In genomic region chr12:106914796-106915634, GRCh38 we compare ENCODE assay signal across 1 cellular context.
TF ChIP-seq lines count a peak whose summit lies in the region.

No MANE protein-coding gene starts in this region.

TF ChIP-seq in K562, 482 proteins besides CTCF, POLR2A, EP300 and RAD21 (continued from another document):
- TF ChIP-seq RBM22 (IDR thresholded peaks at IDR 0.05; ENCODE audit: low read depth, low read length, poor library complexity, severe bottlenecking) (no peak), HES1 (IDR thresholded peaks at IDR 0.05; ENCODE audit: low read depth) (no peak), ZBTB26 (CRISPR knock-in tag; IDR thresholded peaks at IDR 0.05) (no peak), ZBED1 (IDR thresholded peaks at IDR 0.05) (no peak)
